In the genomic region with DNA sequence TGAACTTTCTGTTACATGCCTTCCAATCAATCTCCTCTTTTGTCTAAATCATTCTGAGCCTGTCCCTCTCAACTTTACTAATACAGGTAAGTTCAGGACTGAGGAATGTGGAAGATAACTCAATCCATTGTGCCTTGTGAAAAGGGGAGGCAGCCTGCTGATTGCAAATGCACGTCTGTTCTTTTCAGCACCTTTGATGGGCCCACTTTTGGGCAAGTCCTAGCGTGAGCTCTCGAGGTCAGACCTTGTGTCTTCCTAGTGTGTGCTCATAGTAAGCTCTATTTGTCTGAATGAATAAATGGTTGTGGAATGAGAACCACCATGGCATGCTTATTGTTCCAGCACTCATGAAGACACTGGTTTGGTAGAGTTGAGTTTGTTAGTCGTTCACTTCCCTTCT, we compare ENCODE assay signal across 31 cellular contexts.
"Had no signal": no experiment of that assay in that cellular context is flagged by ENCODE, and none has a peak within 500 bp of the region (broad histone marks: within the 10 kb centered on the region; RNA-seq: fewer than 3 reads in every experiment).

No MANE protein-coding gene starts in this region.

- H3K36me3 ChIP-seq: gastrocnemius medialis, heart right ventricle, neural progenitor cell, prostate gland, right atrium auricular region, tibial artery, upper lobe of left lung had no signal

- DNase-seq: dermis blood vessel endothelial cell; effector memory CD4-positive, alpha-beta T cell; gastrocnemius medialis; glutamatergic neuron; heart right ventricle; hippocampal formation; immature natural killer cell; kidney; mesendoderm; midbrain; naive thymus-derived CD4-positive, alpha-beta T cell; stimulated activated CD4-positive, alpha-beta T cell treated with anti-CD3 and anti-CD28 coated beads, Interleukin-12 subunit alpha, Interleukin-12 subunit beta, amount 100 ng/mL, for 4 hours; stimulated activated CD4-positive, alpha-beta T cell treated with anti-CD3 and anti-CD28 coated beads, Interleukin-1b, Interleukin-23, amount 100 ng/mL, for 48 hours; stimulated activated CD4-positive, alpha-beta T cell treated with anti-CD3 and anti-CD28 coated beads, Interleukin-4, amount 100 ng/mL, for 1 hour; stimulated activated CD8-positive, alpha-beta memory T cell treated with anti-CD3 and anti-CD28 coated beads, Interleukin-4, amount 100 ng/mL, for 48 hours; stimulated activated naive CD8-positive, alpha-beta T cell treated with anti-CD3 and anti-CD28 coated beads, Interleukin-15, Interleukin-2, amounts not matched to agents 100 U/mL and 50 U/mL, for 24 hours; substantia nigra; testis; tibial artery; upper lobe of left lung had no signal

- H3K36me3 Mint-ChIP-seq: immature natural killer cell, neural progenitor cell had no signal

- H3K9me3 Mint-ChIP-seq: nephron, neural progenitor cell had no signal

- H3K4me1 Mint-ChIP-seq: immature natural killer cell, nephron, neural progenitor cell had no signal

- H3K4me1 ChIP-seq: gastrocnemius medialis, neural progenitor cell, prostate gland, right atrium auricular region, tibial artery, upper lobe of left lung had no signal

- H3K4me3 ChIP-seq: coronary artery, gastrocnemius medialis, heart right ventricle, neural progenitor cell, prostate gland, right atrium auricular region, smooth muscle cell, testis, tibial artery, upper lobe of left lung had no signal

- H3K27ac ChIP-seq: coronary artery, gastrocnemius medialis, heart right ventricle, neural progenitor cell, parathyroid adenoma, prostate gland, right atrium auricular region, testis, tibial artery, upper lobe of left lung had no signal

- FAIRE-seq: endothelial cell of umbilical vein, kidney, urothelium cell line had no signal

- ATAC-seq: gastrocnemius medialis; heart right ventricle; left lobe of liver; naive thymus-derived CD4-positive, alpha-beta T cell; sciatic nerve; stimulated activated naive CD8-positive, alpha-beta T cell treated with anti-CD3 and anti-CD28 coated beads, Interleukin-15, Interleukin-2, amounts not matched to agents 100 U/mL and 50 U/mL, for 24 hours had no signal

- H3K27ac Mint-ChIP-seq: naive thymus-derived CD4-positive, alpha-beta T cell; nephron; neural progenitor cell had no signal

- H3K4me3 Mint-ChIP-seq: immature natural killer cell; naive thymus-derived CD4-positive, alpha-beta T cell; nephron; neural progenitor cell had no signal

- H3K27me3 ChIP-seq: gastrocnemius medialis, right atrium auricular region, testis, upper lobe of left lung had no signal
